Comparison of ENCODE assay signal across 8 cellular contexts in genomic region chr14:100193417-100194357, GRCh38. TPM values are rescaled to one million over a fixed set of nuclear protein-coding genes. Genes with fewer than 3 reads are reported as not detected.
A peak's percentile ranks its signal among the peaks of the same experiment; 100 is the strongest.
DNase-seq lines count a peak whose midpoint lies in the region; ATAC-seq and TF ChIP-seq lines count a peak whose summit lies in the region.

No MANE protein-coding gene starts in this region.

- H3K9me3 ChIP-seq in CD4-positive, alpha-beta memory T cell (ENCODE audit: control insufficient read depth in 1 of 2, low read length in 2 of 2): no peaks in the 10 kb centered on the region
- H3K9me3 ChIP-seq in right lobe of liver (no peaks in the 10 kb centered on the region), testis (no peaks in the 10 kb centered on the region)

- peaks cover 0 to under 1% (median 0%) of the 10 kb centered on the region in 8 donors for H3K9me3 Mint-ChIP-seq in CD4-positive, alpha-beta memory T cell

- TF ChIP-seq POLR2A in right lobe of liver (IDR thresholded peaks at IDR 0.05) (no peak), testis (IDR thresholded peaks at IDR 0.05) (no peak)

- H3K4me1 ChIP-seq in CD4-positive, alpha-beta memory T cell (ENCODE audit: insufficient read depth, low read length): peaks cover 13% of the 10 kb centered on the region
- H3K4me1 ChIP-seq in right lobe of liver (peaks cover 0 to 15% (median 0%) of the 10 kb centered on the region in 4 donors), testis (peaks cover 18% of the 10 kb centered on the region)

- H3K27me3 Mint-ChIP-seq in CD4-positive, alpha-beta memory T cell: no peaks in the 10 kb centered on the region

- H3K27me3 ChIP-seq in CD4-positive, alpha-beta memory T cell (ENCODE audit: insufficient read depth, low read length): no peaks in the 10 kb centered on the region
- H3K27me3 ChIP-seq in right lobe of liver (no peaks in the 10 kb centered on the region), testis (no peaks in the 10 kb centered on the region)

- no peaks in the 10 kb centered on the region for H3K36me3 ChIP-seq in CD4-positive, alpha-beta memory T cell (ENCODE audit: insufficient read depth, low read length)
- H3K36me3 ChIP-seq in right lobe of liver: no peaks in the 10 kb centered on the region
- H3K36me3 ChIP-seq in testis (ENCODE audit: low read depth, missing control alignments): no peaks in the 10 kb centered on the region

- H3K36me3 Mint-ChIP-seq in CD4-positive, alpha-beta memory T cell: no peaks in the 10 kb centered on the region

- no peak for DNase-seq in CD4-positive, alpha-beta memory T cell
- DNase-seq in HT1080 (ENCODE audit: low read depth): peak; percentile 11
- DNase-seq in right lobe of liver: no peak
- no peak for DNase-seq in testis
- DNase-seq in NCI-H1105 (lab: John Stamatoyannopoulos, UW): no peak

- intact Hi-C loops in CD4-positive, alpha-beta memory T cell (cut with micrococcal nuclease): loop anchor here (1.0 to 5.0 kb wide), 11 partner anchors 21 to 511 kb away; partner anchors contain the start of genes CYP46A1 and WDR25
- intact Hi-C loops in right lobe of liver (cut with DNase I) (no loop called here), testis (cut with DNase I; ENCODE audit: low total_unique reads) (loop anchor here (5.0 kb wide), 1 partner anchor 221 kb away; no protein-coding TSS in a partner anchor)

- H3K27ac Mint-ChIP-seq in CD4-positive, alpha-beta memory T cell: peak overlapping the region; percentile 81 to 96 (median 91)

- H3K27ac ChIP-seq in CD4-positive, alpha-beta memory T cell (ENCODE audit: low read depth, low read length): peak overlapping the region; percentile 60
- peak overlapping the region; percentile 67 for H3K27ac ChIP-seq in angular gyrus (ENCODE audit: low read depth, low read length)
- H3K27ac ChIP-seq in right lobe of liver: peak overlapping the region; percentile 66 to 90 (median 75)
- H3K27ac ChIP-seq in testis: peak overlapping the region; percentile 5 to 85

- H3K4me3 ChIP-seq in CD4-positive, alpha-beta memory T cell (ENCODE audit: low read length in 2 of 2): peak overlapping the region in 1 of 2 donors; percentile 45
- peak overlapping the region; percentile 23 to 52 (median 27) for H3K4me3 ChIP-seq in right lobe of liver
- peak overlapping the region; percentile 37 to 61 for H3K4me3 ChIP-seq in testis

- WGBS in right lobe of liver (ENCODE audit: insufficient coverage, low coverage, low lambda C conversion rate, missing lambda C conversion rate): 32% methylated on average over 7 of the region's 12 CpGs
- 30 to 57% methylated on average over 8 to 12 of the region's 12 CpGs for WGBS in testis, 2 donors

- peak overlapping the region; percentile 54 to 70 (median 66) for H3K4me3 Mint-ChIP-seq in CD4-positive, alpha-beta memory T cell

- peaks cover 7 to 19% (median 9%) of the 10 kb centered on the region in 4 donors for H3K4me1 Mint-ChIP-seq in CD4-positive, alpha-beta memory T cell

- CTCF ChIA-PET in CD4-positive, alpha-beta memory T cell (lab: Charles Lee; ENCODE audit: partially characterized antibody): interaction anchor here (0.5 to 7.9 kb wide), 54 partner anchors 8 to 223 kb away, joined by 3 to 116 read pairs (median 5); partner anchors contain the start of genes DEGS2 and EVL

- no peak for ATAC-seq in right lobe of liver
- no peak for ATAC-seq in GM18867 (IDR thresholded peaks at IDR 0.05; ENCODE audit: unreplicated experiment)
- ATAC-seq in HG02970 (IDR thresholded peaks at IDR 0.05; ENCODE audit: low FRiP score, unreplicated experiment): no peak

- TF ChIP-seq CTCF in right lobe of liver (IDR thresholded peaks at IDR 0.05): no peak
- no peak for TF ChIP-seq CTCF in testis (IDR thresholded peaks at IDR 0.05)

- POLR2A ChIA-PET in CD4-positive, alpha-beta memory T cell (lab: Charles Lee; ENCODE audit: partially characterized antibody): interaction anchor here (0.9 to 3.4 kb wide), 26 partner anchors 20 to 211 kb away, joined by 3 to 44 read pairs (median 4); partner anchors contain the start of genes DEGS2, EVL and YY1

RNA-seq across cellular contexts. Expression of gene DEGS2, which starts 34.2 kb away (rescaled TPM):
- total RNA-seq in CD4-positive, alpha-beta memory T cell: under 1 TPM in 1 of 2 experiments, not detected in 1; 0.14 TPM
- under 1 TPM in 1 of 2 donors, not detected in 1; 0.81 TPM for polyA plus RNA-seq in CD4-positive, alpha-beta memory T cell
- not detected in 2 replicates for total RNA-seq in HT1080 (2014; rRNA removed; shearing (Covaris generic))
- not detected in 2 replicates for polyA plus RNA-seq in HT1080 (2015; cell fraction: cytosol; rRNA removed)
- polyA plus RNA-seq in HT1080 (2015; cell fraction: nucleus; rRNA removed): 0.04 TPM in 1 of 2 replicates, not detected in the other
- under 1 TPM; 0.09 to 0.55 (median 0.22) TPM for total RNA-seq in right lobe of liver
- 1 to 10 TPM; 3.3 to 5.9 TPM for total RNA-seq in testis
- polyA plus RNA-seq in testis (ENCODE audit: insufficient read depth, low read depth, low replicate concordance): 3.9 TPM

RNA-seq across cellular contexts. Expression of gene YY1, which starts 45.3 kb away (rescaled TPM):
- total RNA-seq in CD4-positive, alpha-beta memory T cell: 10 to 100 TPM; 85.5 to 90.3 TPM
- polyA plus RNA-seq in CD4-positive, alpha-beta memory T cell: 10 to 100 TPM in 1 of 2 donors, 1 to 10 TPM in 1; 8.9 to 23.4 TPM
- 50.4 and 53.5 TPM in 2 replicates for total RNA-seq in HT1080 (2014; rRNA removed; shearing (Covaris generic))
- polyA plus RNA-seq in HT1080 (2015; cell fraction: cytosol; rRNA removed): 37.7 and 44.2 TPM in 2 replicates
- polyA plus RNA-seq in HT1080 (2015; cell fraction: nucleus; rRNA removed): 47.6 and 53.6 TPM in 2 replicates
- total RNA-seq in right lobe of liver (10 to 100 TPM; 24.4 to 52.5 (median 36.1) TPM), testis (10 to 100 TPM; 58.1 to 68.2 TPM)
- 74.2 TPM for polyA plus RNA-seq in testis (ENCODE audit: insufficient read depth, low read depth, low replicate concordance)

Comparison
In these comparisons a context has a peak if more than half of its experiments do, and no peak if none do; other contexts are left out.
1. intact Hi-C loops: an anchor here in CD4-positive, alpha-beta memory T cell (1.0 to 5.0 kb wide) and testis (5.0 kb wide); none called in right lobe of liver.